In the genomic region with DNA sequence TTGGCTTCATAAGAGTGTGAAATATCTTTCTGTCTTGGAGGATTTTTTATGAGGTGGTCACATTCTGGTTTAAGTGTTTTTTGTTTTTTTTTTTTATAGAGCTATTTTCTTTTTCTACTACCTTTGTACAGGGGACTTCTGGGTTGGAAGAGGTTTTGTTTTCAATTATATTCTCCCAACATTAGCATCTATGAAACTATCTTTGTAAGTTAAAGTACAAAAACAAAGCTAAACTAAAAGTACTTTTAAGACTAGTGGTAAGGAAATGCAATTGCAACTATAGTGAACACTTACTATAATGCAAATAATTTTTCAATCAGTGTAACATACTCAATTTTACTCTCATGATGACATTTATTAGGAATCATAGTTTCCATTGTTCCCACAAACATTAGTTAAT, we compare ENCODE assay signal across 20 cellular contexts.
DNase-seq lines count a peak whose midpoint lies in the region; ATAC-seq and TF ChIP-seq lines count a peak whose summit lies in the region.
"Had no signal": no experiment of that assay in that cellular context is flagged by ENCODE, and none has a peak within 500 bp of the region (broad histone marks: within the 10 kb centered on the region; RNA-seq: fewer than 3 reads in every experiment).

No MANE protein-coding gene starts in this region.

- no peaks in the 10 kb centered on the region for H3K79me2 ChIP-seq in DND-41 (ENCODE audit: insufficient read depth, low read length)

- no peaks in the 10 kb centered on the region for H3K4me1 Mint-ChIP-seq in HFFc6 (ENCODE audit: low read depth)
- peaks cover 19% of the 10 kb centered on the region for H3K4me1 Mint-ChIP-seq in WTC11
- H3K4me1 Mint-ChIP-seq in nephron progenitor cell: no peaks in the 10 kb centered on the region
- no peaks in the 10 kb centered on the region for H3K4me1 Mint-ChIP-seq in activated T-helper 17 cell treated with anti-CD3 and anti-CD28 coated beads, Interleukin-2, amount 50 U/mL, for 72 hours
- H3K4me1 Mint-ChIP-seq: natural killer cell had no signal

- H2AFZ ChIP-seq in DND-41 (ENCODE audit: low read depth, low read length): no peak overlapping the region

- H3K27ac Mint-ChIP-seq in HFFc6 (no peak overlapping the region), WTC11 (no peak overlapping the region), nephron progenitor cell (no peak overlapping the region)
- no peak overlapping the region for H3K27ac Mint-ChIP-seq in activated T-helper 17 cell treated with anti-CD3 and anti-CD28 coated beads, Interleukin-2, amount 50 U/mL, for 72 hours
- H3K27ac Mint-ChIP-seq: CD8-positive, alpha-beta T cell; natural killer cell had no signal

- no peak overlapping the region for H3K4me3 Mint-ChIP-seq in HFFc6
- no peak overlapping the region for H3K4me3 Mint-ChIP-seq in WTC11
- H3K4me3 Mint-ChIP-seq in nephron progenitor cell: no peak overlapping the region
- no peak overlapping the region for H3K4me3 Mint-ChIP-seq in activated T-helper 17 cell treated with anti-CD3 and anti-CD28 coated beads, Interleukin-2, amount 50 U/mL, for 72 hours
- H3K4me3 Mint-ChIP-seq: CD8-positive, alpha-beta T cell; natural killer cell had no signal

- H3K9ac ChIP-seq in DND-41 (ENCODE audit: low read depth, low read length): no peak overlapping the region

- peak; percentile 33 for TF ChIP-seq CTCF in DND-41 (IDR thresholded peaks at IDR 0.05; ENCODE audit: borderline replicate concordance, extremely low read depth, low read length, poor library complexity, severe bottlenecking)
- peak; percentile 57 for TF ChIP-seq CTCF in HFFc6 (IDR thresholded peaks at IDR 0.05)
- TF ChIP-seq CTCF in WTC11 (IDR thresholded peaks at IDR 0.05): peak; percentile 24; the same call in 1 of the 2 replicates
- peak; percentile 20 for TF ChIP-seq CTCF in nephron progenitor cell (IDR thresholded peaks at IDR 0.05)
- TF ChIP-seq CTCF in gastroesophageal sphincter (IDR thresholded peaks at IDR 0.05): no peak

- H3K27me3 ChIP-seq in DND-41 (ENCODE audit: insufficient read depth, low read length, poor library complexity): no peaks in the 10 kb centered on the region
- no peaks in the 10 kb centered on the region for H3K27me3 ChIP-seq in gastroesophageal sphincter
- H3K27me3 ChIP-seq: SJSA1 had no signal

- no peaks in the 10 kb centered on the region for H4K20me1 ChIP-seq in DND-41 (ENCODE audit: insufficient read depth, low read length)

- CTCF ChIA-PET in WTC11 (lab: Charles Lee): interaction anchor here (1.0 kb wide), 2 partner anchors 16 to 69 kb away, joined by 3 to 4 read pairs; no protein-coding TSS in a partner anchor

- no peaks in the 10 kb centered on the region for H3K36me3 Mint-ChIP-seq in HFFc6 (ENCODE audit: low read depth)
- H3K36me3 Mint-ChIP-seq in WTC11: peaks cover 16% of the 10 kb centered on the region
- H3K36me3 Mint-ChIP-seq in nephron progenitor cell (ENCODE audit: low read depth): no peaks in the 10 kb centered on the region
- H3K36me3 Mint-ChIP-seq in activated T-helper 17 cell treated with anti-CD3 and anti-CD28 coated beads, Interleukin-2, amount 50 U/mL, for 72 hours (ENCODE audit: low read depth): no peaks in the 10 kb centered on the region
- H3K36me3 Mint-ChIP-seq: CD8-positive, alpha-beta T cell had no signal

- H3K36me3 ChIP-seq in DND-41 (ENCODE audit: insufficient read depth, low read length) (no peaks in the 10 kb centered on the region), gastroesophageal sphincter (no peaks in the 10 kb centered on the region)
- H3K36me3 ChIP-seq: SJSA1 had no signal

- H3K27me3 Mint-ChIP-seq in HFFc6 (ENCODE audit: insufficient read depth): no peaks in the 10 kb centered on the region
- no peaks in the 10 kb centered on the region for H3K27me3 Mint-ChIP-seq in WTC11 (ENCODE audit: low read depth)
- no peaks in the 10 kb centered on the region for H3K27me3 Mint-ChIP-seq in nephron progenitor cell (ENCODE audit: low read depth, poor library complexity)
- no peaks in the 10 kb centered on the region for H3K27me3 Mint-ChIP-seq in activated T-helper 17 cell treated with anti-CD3 and anti-CD28 coated beads, Interleukin-2, amount 50 U/mL, for 72 hours

- no peak overlapping the region for H3K27ac ChIP-seq in DND-41 (ENCODE audit: low read length)
- no peak overlapping the region for H3K27ac ChIP-seq in gastroesophageal sphincter
- H3K27ac ChIP-seq: SJSA1, VCaP had no signal

- TF ChIP-seq POLR2A in gastroesophageal sphincter (IDR thresholded peaks at IDR 0.05): no peak

- no peak for TF ChIP-seq EP300 in gastroesophageal sphincter (IDR thresholded peaks at IDR 0.05)

- no peak for DNase-seq in DND-41
- no peak for DNase-seq in HFFc6
- no peak for DNase-seq in WTC11 (ENCODE audit: low spot score)
- DNase-seq in nephron progenitor cell: no peak
- DNase-seq in NCI-H1105 (lab: John Stamatoyannopoulos, UW): no peak
- DNase-seq: activated gamma-delta T cell; amniotic stem cell; CD8-positive, alpha-beta T cell; dermis blood vessel endothelial cell; DMS53; mesendoderm; natural killer cell; NCI-H1417; NCI-H526 treated with DMSO at 0.1 percent for 48 hours; stimulated activated naive CD4-positive, alpha-beta T cell treated with Interleukin-2 at 50 U/mL for 16 hours had no signal

- ATAC-seq in DND-41 (ENCODE audit: insufficient read depth, low read depth) (no peak), WTC11 (no peak), gastroesophageal sphincter (no peak), HG03280 (IDR thresholded peaks at IDR 0.05; ENCODE audit: unreplicated experiment) (no peak)
- no peak for ATAC-seq in activated T-helper 17 cell treated with anti-CD3 and anti-CD28 coated beads, Interleukin-2, amount 50 U/mL, for 72 hours (replicated peaks)
- ATAC-seq: CD8-positive, alpha-beta T cell; natural killer cell had no signal

- H3K4me2 ChIP-seq in DND-41 (ENCODE audit: insufficient read depth, low read length): no peak overlapping the region

- H3K4me3 ChIP-seq in DND-41 (ENCODE audit: low read depth in 1 of 2, low read length in 2 of 2) (no peak overlapping the region), gastroesophageal sphincter (no peak overlapping the region)
- H3K4me3 ChIP-seq: SJSA1 had no signal

- POLR2A ChIA-PET in WTC11 (lab: Charles Lee): interaction anchor here (0.7 kb wide), 1 partner anchor 352 kb away, joined by 3 read pairs; no protein-coding TSS in a partner anchor

- H3K9me3 ChIP-seq in DND-41 (ENCODE audit: insufficient read depth, low read length, severe bottlenecking) (no peaks in the 10 kb centered on the region), gastroesophageal sphincter (no peaks in the 10 kb centered on the region)

- H3K4me1 ChIP-seq in DND-41 (ENCODE audit: insufficient read depth, low read length) (no peaks in the 10 kb centered on the region), gastroesophageal sphincter (no peaks in the 10 kb centered on the region)
- H3K4me1 ChIP-seq: SJSA1 had no signal

- H3K9me3 Mint-ChIP-seq in HFFc6 (peaks cover 33% of the 10 kb centered on the region; the same call in 1 of the 2 replicates), WTC11 (peaks cover 26% of the 10 kb centered on the region), nephron progenitor cell (no peaks in the 10 kb centered on the region)
- H3K9me3 Mint-ChIP-seq in activated T-helper 17 cell treated with anti-CD3 and anti-CD28 coated beads, Interleukin-2, amount 50 U/mL, for 72 hours: peaks cover 11% of the 10 kb centered on the region

TF ChIP-seq in WTC11, 78 proteins besides CTCF, POLR2A, EP300 and RAD21 (continues in another document):
- TF ChIP-seq, protein P1, sequence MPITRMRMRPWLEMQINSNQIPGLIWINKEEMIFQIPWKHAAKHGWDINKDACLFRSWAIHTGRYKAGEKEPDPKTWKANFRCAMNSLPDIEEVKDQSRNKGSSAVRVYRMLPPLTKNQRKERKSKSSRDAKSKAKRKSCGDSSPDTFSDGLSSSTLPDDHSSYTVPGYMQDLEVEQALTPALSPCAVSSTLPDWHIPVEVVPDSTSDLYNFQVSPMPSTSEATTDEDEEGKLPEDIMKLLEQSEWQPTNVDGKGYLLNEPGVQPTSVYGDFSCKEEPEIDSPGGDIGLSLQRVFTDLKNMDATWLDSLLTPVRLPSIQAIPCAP (CRISPR knock-in tag; IDR thresholded peaks at IDR 0.05): no peak
- TF ChIP-seq CREM (CRISPR knock-in tag; IDR thresholded peaks at IDR 0.05) (no peak), PRRX2 (CRISPR knock-in tag; IDR thresholded peaks at IDR 0.05) (no peak)
- TF ChIP-seq, protein P2, sequence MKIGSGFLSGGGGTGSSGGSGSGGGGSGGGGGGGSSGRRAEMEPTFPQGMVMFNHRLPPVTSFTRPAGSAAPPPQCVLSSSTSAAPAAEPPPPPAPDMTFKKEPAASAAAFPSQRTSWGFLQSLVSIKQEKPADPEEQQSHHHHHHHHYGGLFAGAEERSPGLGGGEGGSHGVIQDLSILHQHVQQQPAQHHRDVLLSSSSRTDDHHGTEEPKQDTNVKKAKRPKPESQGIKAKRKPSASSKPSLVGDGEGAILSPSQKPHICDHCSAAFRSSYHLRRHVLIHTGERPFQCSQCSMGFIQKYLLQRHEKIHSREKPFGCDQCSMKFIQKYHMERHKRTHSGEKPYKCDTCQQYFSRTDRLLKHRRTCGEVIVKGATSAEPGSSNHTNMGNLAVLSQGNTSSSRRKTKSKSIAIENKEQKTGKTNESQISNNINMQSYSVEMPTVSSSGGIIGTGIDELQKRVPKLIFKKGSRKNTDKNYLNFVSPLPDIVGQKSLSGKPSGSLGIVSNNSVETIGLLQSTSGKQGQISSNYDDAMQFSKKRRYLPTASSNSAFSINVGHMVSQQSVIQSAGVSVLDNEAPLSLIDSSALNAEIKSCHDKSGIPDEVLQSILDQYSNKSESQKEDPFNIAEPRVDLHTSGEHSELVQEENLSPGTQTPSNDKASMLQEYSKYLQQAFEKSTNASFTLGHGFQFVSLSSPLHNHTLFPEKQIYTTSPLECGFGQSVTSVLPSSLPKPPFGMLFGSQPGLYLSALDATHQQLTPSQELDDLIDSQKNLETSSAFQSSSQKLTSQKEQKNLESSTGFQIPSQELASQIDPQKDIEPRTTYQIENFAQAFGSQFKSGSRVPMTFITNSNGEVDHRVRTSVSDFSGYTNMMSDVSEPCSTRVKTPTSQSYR (CRISPR knock-in tag; IDR thresholded peaks at IDR 0.05): no peak
- TF ChIP-seq, protein P3, sequence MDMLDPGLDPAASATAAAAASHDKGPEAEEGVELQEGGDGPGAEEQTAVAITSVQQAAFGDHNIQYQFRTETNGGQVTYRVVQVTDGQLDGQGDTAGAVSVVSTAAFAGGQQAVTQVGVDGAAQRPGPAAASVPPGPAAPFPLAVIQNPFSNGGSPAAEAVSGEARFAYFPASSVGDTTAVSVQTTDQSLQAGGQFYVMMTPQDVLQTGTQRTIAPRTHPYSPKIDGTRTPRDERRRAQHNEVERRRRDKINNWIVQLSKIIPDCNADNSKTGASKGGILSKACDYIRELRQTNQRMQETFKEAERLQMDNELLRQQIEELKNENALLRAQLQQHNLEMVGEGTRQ (CRISPR knock-in tag; IDR thresholded peaks at IDR 0.05): no peak
- TF ChIP-seq, protein P4, sequence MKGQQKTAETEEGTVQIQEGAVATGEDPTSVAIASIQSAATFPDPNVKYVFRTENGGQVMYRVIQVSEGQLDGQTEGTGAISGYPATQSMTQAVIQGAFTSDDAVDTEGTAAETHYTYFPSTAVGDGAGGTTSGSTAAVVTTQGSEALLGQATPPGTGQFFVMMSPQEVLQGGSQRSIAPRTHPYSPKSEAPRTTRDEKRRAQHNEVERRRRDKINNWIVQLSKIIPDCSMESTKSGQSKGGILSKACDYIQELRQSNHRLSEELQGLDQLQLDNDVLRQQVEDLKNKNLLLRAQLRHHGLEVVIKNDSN (CRISPR knock-in tag; IDR thresholded peaks at IDR 0.05): no peak

Comparison
In these comparisons a context has a peak if more than half of its experiments do, and no peak if none do; other contexts are left out.
1. CTCF ChIP-seq: peak in DND-41 (single experiment), HFFc6 (single experiment), WTC11 (single experiment) and nephron progenitor cell (single experiment); none in gastroesophageal sphincter (0 of 4).